Comparison of ENCODE assay signal across 13 cellular contexts in the genomic region with DNA sequence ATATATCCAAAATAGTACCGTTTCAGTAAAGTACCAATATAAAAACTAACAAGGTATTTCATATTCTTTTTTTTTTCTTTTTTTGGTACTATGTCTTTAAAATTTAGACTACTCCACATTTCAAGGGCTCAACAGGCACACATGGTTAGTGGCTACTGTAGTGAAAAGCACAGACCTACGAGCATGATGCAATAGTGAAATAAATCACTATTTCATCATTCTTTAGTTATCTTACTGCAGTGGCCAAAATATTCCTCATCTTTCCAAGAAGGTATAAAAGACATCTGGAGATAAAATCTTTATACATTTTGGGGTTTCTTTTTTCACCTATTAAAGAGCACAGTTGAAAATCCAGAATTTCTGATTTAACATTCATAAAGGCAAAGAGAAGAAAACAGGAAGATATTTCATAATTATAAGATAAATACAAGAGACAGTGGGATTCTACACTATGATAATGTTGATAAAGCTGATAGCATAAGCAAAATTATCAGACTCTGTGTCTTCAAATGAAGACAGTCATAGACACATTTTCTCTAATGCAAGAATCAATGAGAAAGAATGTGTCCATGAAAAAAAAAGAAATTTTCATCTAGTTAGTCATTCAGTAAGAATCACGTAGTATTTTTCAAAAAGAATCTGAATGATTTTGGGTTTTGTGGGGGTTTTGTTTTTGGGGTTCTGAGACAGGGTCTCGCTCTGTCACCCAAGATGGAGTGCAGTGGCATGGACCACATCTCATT. TPM values are rescaled to one million over a fixed set of nuclear protein-coding genes. Genes with fewer than 3 reads are reported as not detected.
DNase-seq lines count a peak whose midpoint lies in the region; ATAC-seq and TF ChIP-seq lines count a peak whose summit lies in the region.
"Had no signal": no experiment of that assay in that cellular context is flagged by ENCODE, and none has a peak within 500 bp of the region (broad histone marks: within the 10 kb centered on the region; RNA-seq: fewer than 3 reads in every experiment).

No MANE protein-coding gene starts in this region.

- H3K9me3 Mint-ChIP-seq in glutamatergic neuron (ENCODE audit: unreplicated experiment): peaks cover 3% of the 10 kb centered on the region

- no peak for DNase-seq in Right ventricle myocardium inferior (ENCODE audit: missing footprints)
- no peak for DNase-seq in cardiac septum (ENCODE audit: low spot score)
- DNase-seq in glutamatergic neuron: no peak
- DNase-seq in aorta: no peak
- no peak for DNase-seq in activated T-cell treated with anti-CD3 and anti-CD28 coated beads, Interleukin-2, amount 50 U/mL, for 48 hours
- no peak for DNase-seq in pons (ENCODE audit: low spot score)
- DNase-seq: KBM-7, NCI-H526 had no signal

- ATAC-seq in Right ventricle myocardium inferior (peak; percentile 70), SK-N-SH treated with all-trans-retinoic acid at 6 μM for 48 hours (peak; percentile 62), aorta (ENCODE audit: low FRiP score) (peak; percentile 59), GM21723 (IDR thresholded peaks at IDR 0.05; ENCODE audit: unreplicated experiment) (no peak)
- ATAC-seq: left lobe of liver had no signal

- WGBS in aorta, 2 donors: 45 to 48% methylated on average over 4 of the region's 4 CpGs

- no peaks in the 10 kb centered on the region for H3K36me3 Mint-ChIP-seq in glutamatergic neuron (ENCODE audit: unreplicated experiment)

- intact Hi-C loops in Right ventricle myocardium inferior (cut with DNase I) (no loop called here), cardiac septum (cut with DNase I) (no loop called here), aorta (cut with DNase I) (no loop called here)

- no peak overlapping the region for H3K4me3 Mint-ChIP-seq in glutamatergic neuron (ENCODE audit: unreplicated experiment)

- H3K27ac Mint-ChIP-seq in glutamatergic neuron (ENCODE audit: unreplicated experiment): peak overlapping the region; percentile 16

- H3K4me1 Mint-ChIP-seq in glutamatergic neuron (ENCODE audit: low read depth, unreplicated experiment): peaks cover 9% of the 10 kb centered on the region

- H3K9me3 ChIP-seq in aorta (ENCODE audit: control insufficient read depth, low read length): no peaks in the 10 kb centered on the region

- H3K4me1 ChIP-seq in aorta (ENCODE audit: control insufficient read depth in 1 of 2, insufficient read depth in 2 of 2, low read length in 2 of 2): no peaks in the 10 kb centered on the region
- H3K4me1 ChIP-seq: parathyroid adenoma had no signal

- no peak for TF ChIP-seq CTCF in glutamatergic neuron (IDR thresholded peaks at IDR 0.05; ENCODE audit: partially characterized antibody, unreplicated experiment)

- H3K27ac ChIP-seq in aorta (ENCODE audit: low read depth in 1 of 2, low read length in 2 of 2): no peak overlapping the region
- H3K27ac ChIP-seq: BLaER1, parathyroid adenoma had no signal

- no peaks in the 10 kb centered on the region for H3K27me3 ChIP-seq in aorta (ENCODE audit: control insufficient read depth in 1 of 2, insufficient read depth in 2 of 2, low read length in 1 of 2)
- H3K27me3 ChIP-seq: BLaER1 had no signal

- no peak overlapping the region for H3K4me3 ChIP-seq in aorta (ENCODE audit: low read length in 2 of 2)
- H3K4me3 ChIP-seq: BLaER1 had no signal

- peaks cover 2% of the 10 kb centered on the region for H3K27me3 Mint-ChIP-seq in glutamatergic neuron (ENCODE audit: unreplicated experiment)

- H3K36me3 ChIP-seq in aorta (ENCODE audit: control insufficient read depth in 1 of 2, insufficient read depth in 2 of 2, low read length in 1 of 2): peaks cover 0 to 1% of the 10 kb centered on the region in 2 donors

TF ChIP-seq in SK-N-SH treated with all-trans-retinoic acid at 6 μM for 48 hours, 23 proteins besides CTCF, POLR2A, EP300 and RAD21:
- TF ChIP-seq CSDC2 (CRISPR knock-in tag; IDR thresholded peaks at IDR 0.05) (no peak), OSR1 (CRISPR knock-in tag; IDR thresholded peaks at IDR 0.05) (0 out of 2 replicates have a peak, but pooled peaks have one; percentile 38), ISL1 (CRISPR knock-in tag; IDR thresholded peaks at IDR 0.05) (peak; percentile 61; the same call in 1 of the 2 replicates)

RNA-seq across cellular contexts. Expression of a gene that starts 41.9 kb away (rescaled TPM):
- 44.7 TPM for total RNA-seq in Right ventricle myocardium inferior
- total RNA-seq in cardiac septum: 83.1 TPM
- 450 TPM for total RNA-seq in glutamatergic neuron (ENCODE audit: unreplicated experiment)
- 100 to 1,000 TPM in 1 of 2 donors, 10 to 100 TPM in 1; 63.5 to 120 TPM for total RNA-seq in aorta
- 10 to 100 TPM; 12.9 to 13.7 TPM for polyA plus RNA-seq in aorta

RNA-seq across cellular contexts. Expression of a gene that starts 42.6 kb away (rescaled TPM):
- total RNA-seq in Right ventricle myocardium inferior (18.3 TPM), cardiac septum (30.0 TPM), glutamatergic neuron (ENCODE audit: unreplicated experiment) (52.8 TPM), aorta (10 to 100 TPM; 39.4 to 93.4 TPM)
- polyA plus RNA-seq in aorta: 10 to 100 TPM; 23.2 to 24.9 TPM
